Comparison of ENCODE assay signal across 16 cellular contexts in genomic region chr9:71368157-71368556, GRCh38.
DNase-seq lines count a peak whose midpoint lies in the region; ATAC-seq and TF ChIP-seq lines count a peak whose summit lies in the region.
"Had no signal": no experiment of that assay in that cellular context is flagged by ENCODE, and none has a peak within 500 bp of the region (broad histone marks: within the 10 kb centered on the region; RNA-seq: fewer than 3 reads in every experiment).

No MANE protein-coding gene starts in this region.

- H3K9me3 ChIP-seq in colonic mucosa, result no peaks in the 10 kb centered on the region

- no peaks in the 10 kb centered on the region for H3K4me1 ChIP-seq in colonic mucosa

- H3K9ac ChIP-seq in colonic mucosa (ENCODE audit: low read depth in 2 of 2, low read length in 2 of 2), result no peak overlapping the region
- H3K9ac ChIP-seq: GM23248 had no signal

- intact Hi-C loops in Right ventricle myocardium superior (cut with DNase I), result no loop called here
- intact Hi-C loops in cardiac septum (cut with DNase I), result no loop called here
- intact Hi-C loops in colonic mucosa (cut with DNase I), result no loop called here

- no peak for TF ChIP-seq CTCF in colonic mucosa (IDR thresholded peaks at IDR 0.05)

- H3K4me3 ChIP-seq in colonic mucosa, result no peak overlapping the region
- H3K4me3 ChIP-seq: GM23248 had no signal

- ATAC-seq in Right ventricle myocardium superior (ENCODE audit: poor library complexity) (peak; percentile 34), left lobe of liver (peak; percentile 12), HG03280 (IDR thresholded peaks at IDR 0.05; ENCODE audit: unreplicated experiment) (no peak), GM18520 (IDR thresholded peaks at IDR 0.05; ENCODE audit: unreplicated experiment) (no peak)

- H3K36me3 ChIP-seq in colonic mucosa, result no peaks in the 10 kb centered on the region

- no peak overlapping the region for H3K27ac ChIP-seq in colonic mucosa
- H3K27ac ChIP-seq: GM23248 had no signal

- no peak for DNase-seq in Right ventricle myocardium superior
- no peak for DNase-seq in cardiac septum (ENCODE audit: low spot score)
- peak; percentile 66 for DNase-seq in colonic mucosa
- no peak for DNase-seq in left lobe of liver (ENCODE audit: low spot score)
- DNase-seq in putamen (ENCODE audit: low spot score), result peak; percentile 0
- DNase-seq in NCI-H2081 treated with DMSO at 0.1 percent for 48 hours (lab: John Stamatoyannopoulos, UW), result no peak
- DNase-seq: COR-L47; GM23248; HFFc6; KBM-7; NCI-H1092; NCI-H1694 treated with DMSO at 0.1 percent for 48 hours; NCI-H69; NK-92 treated with Interleukin-12 subunit alpha and Interleukin-12 subunit beta, amount 100 ng/mL, for 24 hours had no signal

- no peaks in the 10 kb centered on the region for H3K27me3 ChIP-seq in colonic mucosa

Comparison
In these comparisons a context has a peak if more than half of its experiments do, and no peak if none do; other contexts are left out.
1. ATAC-seq: peak in Right ventricle myocardium superior (single experiment) and left lobe of liver (single experiment); none in HG03280 (single experiment) and GM18520 (single experiment).
2. DNase-seq: peak in colonic mucosa (single experiment) and putamen (single experiment); none in Right ventricle myocardium superior (single experiment), cardiac septum (single experiment), left lobe of liver (single experiment) and NCI-H2081 treated with DMSO at 0.1 percent for 48 hours (single experiment).